22 cellular contexts compared by ENCODE assay signal in genomic region chr9:123005964-123006363, GRCh38. TPM values are rescaled to one million over a fixed set of nuclear protein-coding genes. Genes with fewer than 3 reads are reported as not detected.
DNase-seq lines count a peak whose midpoint lies in the region; ATAC-seq, FAIRE-seq and TF ChIP-seq lines count a peak whose summit lies in the region.
"Had no signal": no experiment of that assay in that cellular context is flagged by ENCODE, and none has a peak within 500 bp of the region (broad histone marks: within the 10 kb centered on the region; RNA-seq: fewer than 3 reads in every experiment).

No MANE protein-coding gene starts in this region.

- peaks cover 14% of the 10 kb centered on the region; the same call in 1 of the 3 replicates for H3K36me3 ChIP-seq in K562 (ENCODE audit: control insufficient read depth, insufficient read depth, low read length)
- peaks cover 7 to 60% of the 10 kb centered on the region in 2 experiments for H3K36me3 ChIP-seq in mesenchymal stem cell (ENCODE audit: control insufficient read depth in 1 of 2, insufficient read depth in 2 of 2, low read depth in 1 of 2, low read length in 2 of 2)
- no peaks in the 10 kb centered on the region for H3K36me3 ChIP-seq in smooth muscle cell (ENCODE audit: low read depth)

- TF ChIP-seq POLR2A in H54 (IDR thresholded peaks at IDR 0.05; ENCODE audit: low read depth, low read length) (no peak), K562 (conservative IDR thresholded peaks at IDR 0.05) (no peak)

- H3K14ac ChIP-seq in mesenchymal stem cell (ENCODE audit: low read length in 2 of 2), result no peak overlapping the region

- intact Hi-C loops in K562 (cut with micrococcal nuclease), result no loop called here

- H2BK15ac ChIP-seq in mesenchymal stem cell (ENCODE audit: low read depth, poor library complexity, severe bottlenecking), result no peak overlapping the region

- no peak for TF ChIP-seq RAD21 in K562 (CRISPR knock-in tag; conservative IDR thresholded peaks at IDR 0.05 in 1 of 2, IDR thresholded peaks at IDR 0.05 in 1 of 2)

- ATAC-seq in K562, result no peak
- no peak for ATAC-seq in GM18861 (IDR thresholded peaks at IDR 0.05; ENCODE audit: unreplicated experiment)
- ATAC-seq in GM19397 (IDR thresholded peaks at IDR 0.05; ENCODE audit: unreplicated experiment), result no peak
- no peak for ATAC-seq in HG03139 (IDR thresholded peaks at IDR 0.05; ENCODE audit: unreplicated experiment)
- ATAC-seq: A549 had no signal

- H3K23ac ChIP-seq in mesenchymal stem cell (ENCODE audit: low read length in 2 of 2), result no peak overlapping the region

- no peak overlapping the region for H2BK5ac ChIP-seq in mesenchymal stem cell (ENCODE audit: low read depth, low read length, poor library complexity, severe bottlenecking)

- H3K27me3 ChIP-seq in K562 (ENCODE audit: control insufficient read depth in 2 of 2, insufficient read depth in 2 of 2, low read length in 2 of 2) (no peaks in the 10 kb centered on the region), mesenchymal stem cell (ENCODE audit: control insufficient read depth in 1 of 2, insufficient read depth in 1 of 2, low read length in 2 of 2) (no peaks in the 10 kb centered on the region), smooth muscle cell (ENCODE audit: low read depth) (no peaks in the 10 kb centered on the region)

- H2BK12ac ChIP-seq in mesenchymal stem cell (ENCODE audit: low read length in 2 of 2), result no peak overlapping the region

- no peak overlapping the region for H2BK120ac ChIP-seq in mesenchymal stem cell (ENCODE audit: low read depth, low read length)

- no peaks in the 10 kb centered on the region for H4K20me1 ChIP-seq in K562 (replicated peaks; ENCODE audit: control insufficient read depth, insufficient read depth, low read length)
- no peaks in the 10 kb centered on the region for H4K20me1 ChIP-seq in smooth muscle cell (ENCODE audit: low read depth)

- no peak overlapping the region for H4K91ac ChIP-seq in mesenchymal stem cell (ENCODE audit: low read length)

- peaks cover 7 to 17% of the 10 kb centered on the region in 2 experiments; a peak in 4 of 5 replicates for H3K4me1 ChIP-seq in K562 (replicated peaks in 1 of 2; ENCODE audit: control insufficient read depth in 2 of 2, insufficient read depth in 2 of 2, low read length in 2 of 2)
- H3K4me1 ChIP-seq in mesenchymal stem cell (ENCODE audit: control insufficient read depth, insufficient read depth, low read depth, low read length), result no peaks in the 10 kb centered on the region
- H3K4me1 ChIP-seq in smooth muscle cell (ENCODE audit: low read depth), result peaks cover 6% of the 10 kb centered on the region
- H3K4me1 ChIP-seq: Caco-2 had no signal

- no peak overlapping the region for H3K4me3 ChIP-seq in K562
- no peak overlapping the region for H3K4me3 ChIP-seq in mesenchymal stem cell (ENCODE audit: insufficient read depth in 1 of 2, low read depth in 1 of 2, low read length in 2 of 2)
- no peak overlapping the region for H3K4me3 ChIP-seq in smooth muscle cell
- H3K4me3 ChIP-seq: A549, GM23248 had no signal

- 10% methylated on average over 1 of the region's 1 CpG for WGBS in K562 (ENCODE audit: insufficient coverage, low coverage, missing lambda C conversion rate)
- WGBS in mesenchymal stem cell, result no CpG with 5 or more reads among the region's 1 CpG
- WGBS in smooth muscle cell (ENCODE audit: low lambda C conversion rate), result 29% methylated on average over 1 of the region's 1 CpG

- peaks cover 5% of the 10 kb centered on the region for H3K79me1 ChIP-seq in mesenchymal stem cell (replicated peaks; ENCODE audit: low read length, poor library complexity, severe bottlenecking)

- CTCF ChIA-PET in K562 (lab: Yijun Ruan, JAX; ENCODE audit: low intra/inter-chr PET ratio), result no interaction called here

- BruUV-seq in K562 (replicated peaks; lab: Mats Ljungman, UMichigan), result no TSS peak

- in situ Hi-C loops in K562 (cut with MboI), result no loop called here

- TF ChIP-seq CTCF in K562 (IDR thresholded peaks at IDR 0.05 in 2 of 3, conservative IDR thresholded peaks at IDR 0.05 in 1 of 3; ENCODE audit: insufficient read depth in 2 of 3, low read depth in 1 of 3, low read length in 3 of 3), result no peak
- no peak for TF ChIP-seq CTCF in smooth muscle cell (IDR thresholded peaks at IDR 0.05; ENCODE audit: borderline replicate concordance, insufficient read depth, poor library complexity, severe bottlenecking)

- H3K4ac ChIP-seq in mesenchymal stem cell (ENCODE audit: low read depth in 1 of 2, low read length in 2 of 2), result no peak overlapping the region

- DNase-seq in H54 (ENCODE audit: insufficient read length, low spot score), result no peak
- DNase-seq in K562 (ENCODE audit: extremely low read depth in 1 of 4, low spot score in 3 of 4), result no peak
- DNase-seq in mesenchymal stem cell, result peak; percentile 5
- no peak for DNase-seq in smooth muscle cell (lab: John Stamatoyannopoulos, UW; ENCODE audit: unreplicated experiment)
- DNase-seq: AML-193; Caco-2; CD4-positive, alpha-beta T cell; GM23248; HCEC 1CT; KG1 had no signal

- H2AFZ ChIP-seq in K562 (ENCODE audit: low read depth, low read length) (no peak overlapping the region), mesenchymal stem cell (ENCODE audit: low read depth, low read length) (no peak overlapping the region), smooth muscle cell (ENCODE audit: low read depth) (no peak overlapping the region)
- H2AFZ ChIP-seq: GM23248 had no signal

- H3K9me3 ChIP-seq in K562 (replicated peaks; ENCODE audit: control insufficient read depth, insufficient read depth, low read depth, low read length) (no peaks in the 10 kb centered on the region), mesenchymal stem cell (ENCODE audit: control insufficient read depth, low read length) (no peaks in the 10 kb centered on the region), smooth muscle cell (replicated peaks; ENCODE audit: low read depth) (no peaks in the 10 kb centered on the region)
- H3K9me3 ChIP-seq: A549, Caco-2 had no signal

- no peak overlapping the region for H2AK5ac ChIP-seq in mesenchymal stem cell (ENCODE audit: low read length, severe bottlenecking)

- no peak for TF ChIP-seq EP300 in K562 (IDR thresholded peaks at IDR 0.05; ENCODE audit: low read length)

- H3K9ac ChIP-seq in K562 (ENCODE audit: insufficient read depth in 1 of 2, low read depth in 2 of 2, low read length in 2 of 2) (no peak overlapping the region), mesenchymal stem cell (ENCODE audit: low read length) (no peak overlapping the region), smooth muscle cell (ENCODE audit: low read depth) (no peak overlapping the region)
- H3K9ac ChIP-seq: GM23248 had no signal

- no peaks in the 10 kb centered on the region for H3K79me2 ChIP-seq in K562 (ENCODE audit: control insufficient read depth, insufficient read depth, low read length)
- H3K79me2 ChIP-seq in smooth muscle cell (ENCODE audit: low read depth), result no peaks in the 10 kb centered on the region

- no peak overlapping the region for H4K8ac ChIP-seq in mesenchymal stem cell (ENCODE audit: low read length)

- no peak overlapping the region for H3K18ac ChIP-seq in mesenchymal stem cell (ENCODE audit: low read depth in 1 of 2, low read length in 2 of 2)

- POLR2A ChIA-PET in K562 (lab: Yijun Ruan, JAX), result no interaction called here

- H3F3A ChIP-seq in smooth muscle cell (ENCODE audit: low read depth), result peaks cover 8% of the 10 kb centered on the region

- H3K27ac ChIP-seq in K562 (ENCODE audit: extremely low read depth, low read depth, low read length), result no peak overlapping the region; the same call in 2 of the 3 replicates
- H3K27ac ChIP-seq in mesenchymal stem cell (ENCODE audit: low read length, poor library complexity, severe bottlenecking), result no peak overlapping the region
- H3K27ac ChIP-seq in smooth muscle cell (ENCODE audit: low read depth), result peak overlapping the region; percentile 47
- H3K27ac ChIP-seq: 22Rv1, A549, C4-2B, GM23248 had no signal

- H3K4me2 ChIP-seq in K562 (ENCODE audit: insufficient read depth, low read length) (no peak overlapping the region), mesenchymal stem cell (ENCODE audit: low read length, poor library complexity, severe bottlenecking) (no peak overlapping the region), smooth muscle cell (peak overlapping the region; percentile 49)
- H3K4me2 ChIP-seq: A549 had no signal

- H3K9me1 ChIP-seq in K562 (ENCODE audit: control insufficient read depth, insufficient read depth, low read length), result no peaks in the 10 kb centered on the region

- FAIRE-seq in H54 (lab: Jason Lieb, UNC), result peak; percentile 33
- no peak for FAIRE-seq in K562 (lab: Jason Lieb, UNC)
- FAIRE-seq: A549, D721Med, GM12891, HTR-8/SVneo had no signal

TF ChIP-seq in K562, 482 proteins besides CTCF, POLR2A, EP300 and RAD21:
- TF ChIP-seq ARID1B (IDR thresholded peaks at IDR 0.05), result 0 out of 2 replicates have a peak, but pooled peaks have one; percentile 22
- 0 out of 2 replicates have a peak, but pooled peaks have one; percentile 20 for TF ChIP-seq SMARCA4 (IDR thresholded peaks at IDR 0.05)
- TF ChIP-seq NONO (IDR thresholded peaks at IDR 0.05; ENCODE audit: low read depth in 2 of 2, low read length in 1 of 2), result no peak
- TF ChIP-seq ZC3H11A (IDR thresholded peaks at IDR 0.05; ENCODE audit: low read depth, low read length), result no peak

RNA-seq across cellular contexts. Expression of gene GPR21, which starts 27.5 kb away (rescaled TPM):
- total RNA-seq in K562 (2011; cell fraction: chromatin; rRNA removed; ENCODE audit: low replicate concordance), result 2.8 and 10.7 TPM in 2 replicates
- total RNA-seq in K562 (2011; cell fraction: nucleolus; rRNA removed), result 1.8 and 3.8 TPM in 2 replicates
- 7.3 and 13.7 TPM in 2 replicates for total RNA-seq in K562 (2011; cell fraction: nucleoplasm; rRNA removed)
- 0.24 TPM in 1 of 2 replicates, not detected in the other for total RNA-seq in K562 (2014; rRNA removed)
- 0.36 and 0.67 TPM in 2 replicates for total RNA-seq in K562 (2014; rRNA removed; fragmentation: Illumina TruSeq; extraction: Trizol)
- total RNA-seq in K562 (2015; rRNA removed; fragmentation: Illumina TruSeq; extraction: Trizol), result 0.75 and 0.83 TPM in 2 replicates
- total RNA-seq in K562 (2021), result 0.16 TPM in 1 of 2 replicates, not detected in the other
- 0.27 TPM in 1 of 2 replicates, not detected in the other for polyA plus RNA-seq in K562 (2011; rRNA removed)
- 0.09 TPM in 1 of 2 replicates, not detected in the other for polyA plus RNA-seq in K562 (2011; cell fraction: cytosol; rRNA removed)
- 1.1 and 2.2 TPM in 2 replicates for polyA plus RNA-seq in K562 (2011; cell fraction: nucleus; rRNA removed)
- not detected in 2 replicates for polyA plus RNA-seq in K562 (2012)
- polyA plus RNA-seq in K562 (2014; fragmentation: Illumina TruSeq; extraction: Trizol), result not detected in 2 replicates
- not detected for polyA plus RNA-seq in K562 (2014; fragmentation: Nextera tagmentation; extraction: Ambion mirVana)
- polyA plus RNA-seq in K562 (2014; rRNA removed), result 0.15 TPM in 1 of 2 replicates, not detected in the other
- polyA minus RNA-seq in K562 (2011; rRNA and poly(A)+ RNA removed), result 5.1 and 6.2 TPM in 2 replicates
- polyA minus RNA-seq in K562 (2011; cell fraction: cytosol; rRNA and poly(A)+ RNA removed), result not detected in 2 replicates
- 6.0 and 7.4 TPM in 2 replicates for polyA minus RNA-seq in K562 (2011; cell fraction: nucleus; rRNA and poly(A)+ RNA removed)
- polyA plus RNA-seq in mesenchymal stem cell (2013, experiment 1 of 2), result not detected
- polyA plus RNA-seq in mesenchymal stem cell (2013, experiment 2 of 2), result not detected
- total RNA-seq in smooth muscle cell, result 1.4 and 2.0 TPM in 2 replicates
- not detected in 2 replicates for polyA plus RNA-seq in smooth muscle cell
- total RNA-seq: H4 had no signal
- polyA plus RNA-seq: BJ, GM23248, IgD-negative memory B cell had no signal
